In genomic region chr21:29638761-29639327, GRCh38 we compare ENCODE assay signal across 16 cellular contexts.
DNase-seq lines count a peak whose midpoint lies in the region; ATAC-seq and TF ChIP-seq lines count a peak whose summit lies in the region.
"Had no signal": no experiment of that assay in that cellular context is flagged by ENCODE, and none has a peak within 500 bp of the region (broad histone marks: within the 10 kb centered on the region; RNA-seq: fewer than 3 reads in every experiment).

No MANE protein-coding gene starts in this region.

- no peaks in the 10 kb centered on the region for H3K27me3 ChIP-seq in Karpas-422 (ENCODE audit: low read length)
- H3K27me3 ChIP-seq in hepatocyte = no peaks in the 10 kb centered on the region
- H3K27me3 ChIP-seq: gastroesophageal sphincter, suprapubic skin had no signal

- peaks cover 32% of the 10 kb centered on the region for H3K4me1 ChIP-seq in Karpas-422 (ENCODE audit: low read length)
- no peaks in the 10 kb centered on the region for H3K4me1 ChIP-seq in hepatocyte (ENCODE audit: insufficient read depth)
- H3K4me1 ChIP-seq: gastroesophageal sphincter, suprapubic skin had no signal

- H3K27me3 Mint-ChIP-seq in activated naive CD4-positive, alpha-beta T cell treated with anti-CD3 and anti-CD28 coated beads, Interleukin-2, amount 10 ng/mL, durations not matched to agents 7 days and 5 days = no peaks in the 10 kb centered on the region
- H3K27me3 Mint-ChIP-seq: natural killer cell treated with Interleukin-12 subunit alpha and Interleukin-12 subunit beta and Interleukin-15 and Interleukin-18, amount 100 ng/mL, for 72 hours had no signal

- no peaks in the 10 kb centered on the region for H3K4me1 Mint-ChIP-seq in activated naive CD4-positive, alpha-beta T cell treated with anti-CD3 and anti-CD28 coated beads, Interleukin-2, amount 10 ng/mL, durations not matched to agents 7 days and 5 days
- H3K4me1 Mint-ChIP-seq: CD8-positive, alpha-beta memory T cell; immature natural killer cell had no signal

- peak overlapping the region; percentile 85 for H2AFZ ChIP-seq in Karpas-422 (ENCODE audit: low read length)
- H2AFZ ChIP-seq in hepatocyte = no peak overlapping the region

- H3K9me3 ChIP-seq in Karpas-422 (ENCODE audit: low read length) (no peaks in the 10 kb centered on the region), hepatocyte (ENCODE audit: low read depth) (no peaks in the 10 kb centered on the region)
- H3K9me3 ChIP-seq: gastroesophageal sphincter, suprapubic skin had no signal

- H3K36me3 ChIP-seq in Karpas-422 (ENCODE audit: insufficient read depth, low read length) = no peaks in the 10 kb centered on the region; the same call in 1 of the 2 replicates
- H3K36me3 ChIP-seq in hepatocyte (replicated peaks; ENCODE audit: insufficient read depth, low read depth) = no peaks in the 10 kb centered on the region
- H3K36me3 ChIP-seq: gastroesophageal sphincter, suprapubic skin had no signal

- 61% methylated on average over 2 of the region's 2 CpGs for WGBS in hepatocyte (ENCODE audit: low lambda C conversion rate, missing lambda C conversion rate)

- H3K27ac ChIP-seq in Karpas-422 (ENCODE audit: low read length) (peak overlapping the region; percentile 82), hepatocyte (no peak overlapping the region)
- H3K27ac ChIP-seq: gastroesophageal sphincter, suprapubic skin had no signal

- peak; percentile 67 for ATAC-seq in HG02938 (IDR thresholded peaks at IDR 0.05; ENCODE audit: unreplicated experiment)
- ATAC-seq: gastroesophageal sphincter; natural killer cell treated with Interleukin-12 subunit alpha and Interleukin-12 subunit beta and Interleukin-15 and Interleukin-18, amount 100 ng/mL, for 72 hours; Panc1 had no signal

- peak overlapping the region; percentile 74 for H3K4me2 ChIP-seq in Karpas-422 (ENCODE audit: low read depth, low read length, poor library complexity, severe bottlenecking)
- H3K4me2 ChIP-seq in hepatocyte = no peak overlapping the region

- no peak overlapping the region for H3K4me3 ChIP-seq in Karpas-422 (ENCODE audit: low read length)
- H3K4me3 ChIP-seq in hepatocyte = no peak overlapping the region
- H3K4me3 ChIP-seq: gastroesophageal sphincter, suprapubic skin had no signal

- no peak overlapping the region for H3K9ac ChIP-seq in Karpas-422 (ENCODE audit: low read length)

- peak; percentile 10 for DNase-seq in SKM-1 treated with dmso at 0.1 percent for 144 hours (lab: John Stamatoyannopoulos, UW; ENCODE audit: unreplicated experiment)
- no peak for DNase-seq in SKM-1 (lab: John Stamatoyannopoulos, UW; ENCODE audit: unreplicated experiment)
- no peak for DNase-seq in Karpas-422
- no peak for DNase-seq in activated naive CD4-positive, alpha-beta T cell treated with anti-CD3 and anti-CD28 coated beads, Interleukin-2, amount 10 ng/mL, durations not matched to agents 7 days and 5 days
- no peak for DNase-seq in activated CD8-positive, alpha-beta memory T cell treated with anti-CD3 and anti-CD28 coated beads for 24 hours
- no peak for DNase-seq in NCI-H2196 (lab: John Stamatoyannopoulos, UW; ENCODE audit: unreplicated experiment)
- no peak for DNase-seq in hepatocyte (ENCODE audit: low spot score)
- DNase-seq: activated effector memory CD4-positive, alpha-beta T cell treated with Interleukin-2 at 50 U/mL for 16 hours; CD8-positive, alpha-beta memory T cell; immature natural killer cell; NCI-H1417 treated with DMSO at 0.1 percent for 48 hours had no signal

- no peaks in the 10 kb centered on the region for H3K9me3 Mint-ChIP-seq in activated naive CD4-positive, alpha-beta T cell treated with anti-CD3 and anti-CD28 coated beads, Interleukin-2, amount 10 ng/mL, durations not matched to agents 7 days and 5 days

- no peaks in the 10 kb centered on the region for H3K9me2 ChIP-seq in Karpas-422 (replicated peaks; ENCODE audit: insufficient read depth, low read length)
- no peaks in the 10 kb centered on the region for H3K9me2 ChIP-seq in hepatocyte (replicated peaks; ENCODE audit: insufficient read depth)

- no peaks in the 10 kb centered on the region for H4K20me1 ChIP-seq in Karpas-422 (ENCODE audit: insufficient read depth, low read depth, low read length)
- H4K20me1 ChIP-seq in hepatocyte (ENCODE audit: insufficient read depth, poor library complexity, severe bottlenecking) = no peaks in the 10 kb centered on the region

- H3K4me3 Mint-ChIP-seq in activated naive CD4-positive, alpha-beta T cell treated with anti-CD3 and anti-CD28 coated beads, Interleukin-2, amount 10 ng/mL, durations not matched to agents 7 days and 5 days = no peak overlapping the region
- H3K4me3 Mint-ChIP-seq: CD8-positive, alpha-beta memory T cell; immature natural killer cell; natural killer cell treated with Interleukin-12 subunit alpha and Interleukin-12 subunit beta and Interleukin-15 and Interleukin-18, amount 100 ng/mL, for 72 hours had no signal

- H3K36me3 Mint-ChIP-seq in activated naive CD4-positive, alpha-beta T cell treated with anti-CD3 and anti-CD28 coated beads, Interleukin-2, amount 10 ng/mL, durations not matched to agents 7 days and 5 days = no peaks in the 10 kb centered on the region
- H3K36me3 Mint-ChIP-seq: CD8-positive, alpha-beta memory T cell; immature natural killer cell; natural killer cell treated with Interleukin-12 subunit alpha and Interleukin-12 subunit beta and Interleukin-15 and Interleukin-18, amount 100 ng/mL, for 72 hours had no signal

- no peak for TF ChIP-seq CTCF in hepatocyte (IDR thresholded peaks at IDR 0.05; ENCODE audit: poor library complexity)

- H3K79me2 ChIP-seq in Karpas-422 (ENCODE audit: low read length) (no peaks in the 10 kb centered on the region), hepatocyte (no peaks in the 10 kb centered on the region)

- H3K27ac Mint-ChIP-seq in activated naive CD4-positive, alpha-beta T cell treated with anti-CD3 and anti-CD28 coated beads, Interleukin-2, amount 10 ng/mL, durations not matched to agents 7 days and 5 days = no peak overlapping the region
- H3K27ac Mint-ChIP-seq: CD8-positive, alpha-beta memory T cell; immature natural killer cell; natural killer cell treated with Interleukin-12 subunit alpha and Interleukin-12 subunit beta and Interleukin-15 and Interleukin-18, amount 100 ng/mL, for 72 hours had no signal

- CTCF ChIA-PET in activated naive CD4-positive, alpha-beta T cell treated with anti-CD3 and anti-CD28 coated beads, Interleukin-2, amount 10 ng/mL, durations not matched to agents 7 days and 5 days (lab: Charles Lee) = interaction anchor here (0.7 to 1.5 kb wide), 2 partner anchors 8 to 210 kb away, joined by 3 read pairs; no protein-coding TSS in a partner anchor
